In genomic region chr11:61429346-61429690, GRCh38 we compare ENCODE assay signal across 8 cellular contexts. TPM values are rescaled to one million over a fixed set of nuclear protein-coding genes. Genes with fewer than 3 reads are reported as not detected.
DNase-seq lines count a peak whose midpoint lies in the region; ATAC-seq, FAIRE-seq and TF ChIP-seq lines count a peak whose summit lies in the region.

No MANE protein-coding gene starts in this region.

- no peak for TF ChIP-seq CTCF in HL-60 (IDR thresholded peaks at IDR 0.05; ENCODE audit: insufficient read depth, low read length)

- peak overlapping the region; percentile 87 for H3K4ac ChIP-seq in trophoblast cell (ENCODE audit: low read depth, low read length)

- H3K4me3 ChIP-seq in HL-60 (replicated peaks; ENCODE audit: insufficient read depth, low read length) (peak overlapping the region; percentile 95), trophoblast cell (ENCODE audit: low read depth, low read length) (peak overlapping the region; percentile 89)

- H2BK120ac ChIP-seq in trophoblast cell (ENCODE audit: insufficient read depth, low read length, poor library complexity): peak overlapping the region; percentile 65

- peak overlapping the region; percentile 91 for H4K8ac ChIP-seq in trophoblast cell (ENCODE audit: low read depth, low read length)

- DNase-seq in DMS53 (lab: John Stamatoyannopoulos, UW): peak; percentile 81
- DNase-seq in HL-60 (ENCODE audit: low read depth in 1 of 2, low spot score in 1 of 2): peak; percentile 22 to 54
- DNase-seq in RKO (ENCODE audit: low spot score): peak; percentile 61
- DNase-seq in activated naive CD4-positive, alpha-beta T cell (lab: John Stamatoyannopoulos, UW): peak; percentile 41 to 65 (median 52)
- DNase-seq in glomerular visceral epithelial cell (ENCODE audit: extremely low spot score): peak; percentile 67
- peak; percentile 80 to 85 for DNase-seq in trophoblast cell
- DNase-seq in urothelium cell line (ENCODE audit: low spot score): peak; percentile 81

- H3K23ac ChIP-seq in trophoblast cell (ENCODE audit: low read length): no peak overlapping the region

- H3K18ac ChIP-seq in trophoblast cell (ENCODE audit: low read length): peak overlapping the region; percentile 99

- WGBS in trophoblast cell (ENCODE audit: extremely low coverage, insufficient coverage, insufficient read length): no CpG with 5 or more reads among the region's 37 CpGs

- no peak overlapping the region for H2BK12ac ChIP-seq in trophoblast cell (ENCODE audit: low read length)

- H3K14ac ChIP-seq in trophoblast cell (ENCODE audit: low read length): peak overlapping the region; percentile 97

- H4K91ac ChIP-seq in trophoblast cell (ENCODE audit: low read depth, low read length): peak overlapping the region; percentile 94

- H3K9ac ChIP-seq in trophoblast cell (ENCODE audit: low read length): peak overlapping the region; percentile 96

- H3K27me3 ChIP-seq in HL-60 (ENCODE audit: insufficient read depth, poor library complexity, severe bottlenecking): no peaks in the 10 kb centered on the region
- H3K27me3 ChIP-seq in trophoblast cell (ENCODE audit: insufficient read depth, low read length): no peaks in the 10 kb centered on the region

- H3K4me2 ChIP-seq in trophoblast cell (ENCODE audit: low read length): peak overlapping the region; percentile 83

- peaks cover 14 to 32% of the 10 kb centered on the region in 2 experiments for H3K36me3 ChIP-seq in trophoblast cell (ENCODE audit: control insufficient read depth in 1 of 2, insufficient read depth in 2 of 2, low read length in 2 of 2)

- peak overlapping the region; percentile 98 for H3K27ac ChIP-seq in HL-60 (replicated peaks)
- peak overlapping the region; percentile 98 for H3K27ac ChIP-seq in trophoblast cell (ENCODE audit: low read depth, low read length)

- H2AK5ac ChIP-seq in trophoblast cell (ENCODE audit: low read length): peak overlapping the region; percentile 90

- H3K79me1 ChIP-seq in trophoblast cell (ENCODE audit: low read length): peaks cover 10% of the 10 kb centered on the region

- peak overlapping the region; percentile 91 for H2BK5ac ChIP-seq in trophoblast cell (ENCODE audit: low read depth, low read length, poor library complexity)

- no peak for FAIRE-seq in urothelium cell line (lab: Jason Lieb, UNC)

- H2AFZ ChIP-seq in trophoblast cell (ENCODE audit: insufficient read depth, low read length, poor library complexity): peak overlapping the region; percentile 94

- ATAC-seq in GM19467 (IDR thresholded peaks at IDR 0.05; ENCODE audit: unreplicated experiment): peak; percentile 41

- peaks cover 3% of the 10 kb centered on the region in 2 experiments for H3K4me1 ChIP-seq in trophoblast cell (ENCODE audit: control insufficient read depth in 1 of 2, insufficient read depth in 2 of 2, low read length in 2 of 2)

- peaks cover 1% of the 10 kb centered on the region for H3K9me3 ChIP-seq in trophoblast cell (ENCODE audit: insufficient read depth, low read depth, low read length)

- H4K12ac ChIP-seq in trophoblast cell (ENCODE audit: low read depth, low read length): peak overlapping the region; percentile 76

- peaks cover 18% of the 10 kb centered on the region for H3K79me2 ChIP-seq in trophoblast cell (ENCODE audit: control insufficient read depth, insufficient read depth, low read length, poor library complexity)

RNA-seq across cellular contexts. Expression of gene CPSF7, which starts 0.5 kb away (rescaled TPM):
- 92.9 and 93.6 TPM in 2 replicates for polyA plus RNA-seq in trophoblast cell (2013)

RNA-seq across cellular contexts. Expression of gene SDHAF2, which starts 0.6 kb away (rescaled TPM):
- polyA plus RNA-seq in trophoblast cell (2013): 24.1 and 24.8 TPM in 2 replicates

RNA-seq across cellular contexts. Expression of gene TMEM216, which starts 36.9 kb away (rescaled TPM):
- 12.5 and 14.4 TPM in 2 replicates for polyA plus RNA-seq in trophoblast cell (2013)

Comparison
In these comparisons a context has a peak if more than half of its experiments do, and no peak if none do; other contexts are left out.
1. Peak in every context shown above with its lines: DNase-seq, ATAC-seq, H3K4me3 ChIP-seq and H3K27ac ChIP-seq.